ENCODE assay signal across 27 cellular contexts in the genomic region with DNA sequence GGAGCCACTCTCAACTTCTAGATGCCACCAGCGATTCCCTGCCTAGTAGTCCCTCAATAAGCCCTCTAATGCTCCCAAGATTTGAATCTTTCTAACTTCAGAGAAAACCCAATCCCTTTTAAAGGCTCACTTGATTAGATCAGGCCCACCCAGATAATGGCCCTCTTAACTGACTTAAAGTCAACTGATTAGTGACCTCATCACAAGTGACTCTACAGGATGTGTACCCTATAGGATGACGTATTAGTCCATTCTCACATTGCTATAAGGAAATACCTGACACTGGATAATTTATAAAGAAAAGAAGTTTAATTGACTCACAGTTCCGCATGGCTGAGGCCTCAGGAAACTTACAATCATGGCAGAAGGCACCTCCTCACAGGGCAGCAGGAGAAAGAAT.
"Had no signal": no experiment of that assay in that cellular context is flagged by ENCODE, and none has a peak within 500 bp of the region (broad histone marks: within the 10 kb centered on the region; RNA-seq: fewer than 3 reads in every experiment).

No MANE protein-coding gene starts in this region.

- H3K4me3 ChIP-seq: stomach, suprapubic skin, testis, thoracic aorta, thyroid gland, tibial artery, tibial nerve, transverse colon, upper lobe of left lung, upper lobe of right lung, uterus, vagina had no signal

- ATAC-seq: stimulated activated effector memory CD8-positive, alpha-beta T cell treated with anti-CD3 and anti-CD28 coated beads, Interleukin-12 subunit alpha, Interleukin-12 subunit beta, amount 100 ng/mL, for 72 hours; stimulated activated memory B cell treated with anti-CD40 and anti-IgM and Interleukin-4, amounts not matched to agents 10 μg/mL and 1 μg/mL and 100 μg/mL, for 72 hours; stimulated activated naive B cell treated with anti-CD40 and anti-IgM and Interleukin-4, amounts not matched to agents 10 μg/mL and 1 μg/mL and 100 μg/mL, for 72 hours; stimulated activated naive CD8-positive, alpha-beta T cell treated with anti-CD3 and anti-CD28 coated beads, Interleukin-15, amount 100 ng/mL, for 72 hours; stimulated activated naive CD8-positive, alpha-beta T cell treated with anti-CD3 and anti-CD28 coated beads, Interleukin-15, Interleukin-2, amounts not matched to agents 100 U/mL and 50 U/mL, for 24 hours; upper lobe of right lung had no signal

- H3K27me3 ChIP-seq: stomach, suprapubic skin, testis, thyroid gland, tibial artery, tibial nerve, transverse colon, upper lobe of left lung, upper lobe of right lung, uterus, vagina had no signal

- H3K27ac ChIP-seq: stomach, suprapubic skin, testis, thoracic aorta, thyroid gland, tibial artery, tibial nerve, transverse colon, upper lobe of left lung, upper lobe of right lung, uterus, vagina had no signal

- DNase-seq: stimulated activated CD4-positive, alpha-beta T cell treated with anti-CD3 and anti-CD28 coated beads, Interleukin-2, amount 100 ng/mL, for 48 hours; stimulated activated CD4-positive, alpha-beta T cell treated with anti-CD3 and anti-CD28 coated beads, Interleukin-4, amount 100 ng/mL, for 1 hour; stimulated activated CD4-positive, alpha-beta T cell treated with anti-CD3 and anti-CD28 coated beads, Interleukin-4, amount 100 ng/mL, for 24 hours; stimulated activated CD4-positive, alpha-beta T cell treated with anti-CD3 and anti-CD28 coated beads, Interleukin-4, amount 100 ng/mL, for 4 hours; stimulated activated CD8-positive, alpha-beta memory T cell treated with anti-CD3 and anti-CD28 coated beads, Interleukin-4, amount 100 ng/mL, for 48 hours; stimulated activated naive B cell treated with anti-CD40 and anti-IgM and Interleukin-4, amounts not matched to agents 10 μg/mL and 1 μg/mL and 100 μg/mL, for 72 hours; stimulated activated naive CD4-positive, alpha-beta T cell; stimulated activated naive CD4-positive, alpha-beta T cell treated with Interleukin-2 at 50 U/mL for 16 hours; stimulated activated naive CD8-positive, alpha-beta T cell treated with anti-CD3 and anti-CD28 coated beads, Interleukin-15, amount 100 ng/mL, for 72 hours; stimulated activated naive CD8-positive, alpha-beta T cell treated with anti-CD3 and anti-CD28 coated beads, Interleukin-15, Interleukin-2, amounts not matched to agents 100 U/mL and 50 U/mL, for 24 hours; stomach; substantia nigra; testis; thyroid gland; tibial artery; transverse colon; trophoblast cell; upper lobe of left lung; upper lobe of right lung; uterus had no signal

- H3K36me3 ChIP-seq: stomach, suprapubic skin, thoracic aorta, thyroid gland, tibial artery, tibial nerve, upper lobe of left lung, upper lobe of right lung, uterus, vagina had no signal

- H3K9me3 ChIP-seq: stomach, suprapubic skin, testis, thoracic aorta, thyroid gland, tibial artery, tibial nerve, transverse colon, upper lobe of left lung, upper lobe of right lung, uterus, vagina had no signal

- H3K4me1 ChIP-seq: stomach, suprapubic skin, testis, thyroid gland, tibial artery, tibial nerve, transverse colon, upper lobe of left lung, upper lobe of right lung, uterus, vagina had no signal

- FAIRE-seq: urothelium cell line had no signal
